13 cellular contexts compared by ENCODE assay signal in genomic region chr17:73230088-73230487, GRCh38. TPM values are rescaled to one million over a fixed set of nuclear protein-coding genes. Genes with fewer than 3 reads are reported as not detected.
DNase-seq lines count a peak whose midpoint lies in the region; ATAC-seq and TF ChIP-seq lines count a peak whose summit lies in the region.
"Had no signal": no experiment of that assay in that cellular context is flagged by ENCODE, and none has a peak within 500 bp of the region (broad histone marks: within the 10 kb centered on the region; RNA-seq: fewer than 3 reads in every experiment).

No MANE protein-coding gene starts in this region.

- H3T11ph ChIP-seq in H9 (ENCODE audit: low read length): no peak overlapping the region

- WGBS in H9 (ENCODE audit: extremely low coverage, insufficient read length, low lambda C conversion rate): no CpG with 5 or more reads among the region's 6 CpGs
- 80 to 88% methylated on average over 6 of the region's 6 CpGs for WGBS in testis, 2 donors

- H3K79me1 ChIP-seq in H9 (ENCODE audit: insufficient read depth, low read depth, low read length, poor library complexity, severe bottlenecking): peaks cover 3% of the 10 kb centered on the region

- H2BK15ac ChIP-seq in H9 (ENCODE audit: low read depth, low read length): no peak overlapping the region

- no peaks in the 10 kb centered on the region for H3K9me3 ChIP-seq in CD8-positive, alpha-beta T cell (ENCODE audit: low read length)
- H3K9me3 ChIP-seq in H9 (ENCODE audit: control insufficient read depth, low read depth, low read length) (no peaks in the 10 kb centered on the region), testis (no peaks in the 10 kb centered on the region)

- peak overlapping the region; percentile 60 for H3K4me3 Mint-ChIP-seq in CD8-positive, alpha-beta T cell
- H3K4me3 Mint-ChIP-seq in H9 (peak overlapping the region; percentile 87 to 98), nephron (peak overlapping the region; percentile 94 to 100 (median 94))
- peak overlapping the region; percentile 39 for H3K4me3 Mint-ChIP-seq in activated naive CD8-positive, alpha-beta T cell treated with anti-CD3 and anti-CD28 coated beads, Interleukin-2, amount 10 ng/mL, durations not matched to agents 7 days and 5 days

- H3K4me2 ChIP-seq in H9 (ENCODE audit: insufficient read depth, insufficient read length, low read length): no peak overlapping the region

- H2BK20ac ChIP-seq in H9 (ENCODE audit: low read depth, low read length, poor library complexity, severe bottlenecking): no peak overlapping the region

- no peak overlapping the region for H3K27ac ChIP-seq in CD8-positive, alpha-beta T cell (ENCODE audit: low read depth, low read length)
- H3K27ac ChIP-seq in H9 (ENCODE audit: insufficient read length, low read depth, low read length) (no peak overlapping the region), testis (no peak overlapping the region)

- H2BK120ac ChIP-seq in H9 (ENCODE audit: low read depth, low read length, poor library complexity, severe bottlenecking): no peak overlapping the region

- no peak overlapping the region for H3K18ac ChIP-seq in H9 (ENCODE audit: insufficient read length, low read depth, low read length)

- H3K4me1 Mint-ChIP-seq in CD8-positive, alpha-beta T cell (ENCODE audit: low read depth): peaks cover 68% of the 10 kb centered on the region
- H3K4me1 Mint-ChIP-seq in H9 (peaks cover 45 to 51% of the 10 kb centered on the region in 2 experiments), nephron (peaks cover 55% of the 10 kb centered on the region)
- peaks cover 57% of the 10 kb centered on the region for H3K4me1 Mint-ChIP-seq in activated naive CD8-positive, alpha-beta T cell treated with anti-CD3 and anti-CD28 coated beads, Interleukin-2, amount 10 ng/mL, durations not matched to agents 7 days and 5 days

- H3K27ac Mint-ChIP-seq in CD8-positive, alpha-beta T cell: no peak overlapping the region
- H3K27ac Mint-ChIP-seq in H9: no peak overlapping the region; a peak in 1 of 7 replicates
- no peak overlapping the region for H3K27ac Mint-ChIP-seq in activated naive CD8-positive, alpha-beta T cell treated with anti-CD3 and anti-CD28 coated beads, Interleukin-2, amount 10 ng/mL, durations not matched to agents 7 days and 5 days
- H3K27ac Mint-ChIP-seq in nephron: no peak overlapping the region

- no peaks in the 10 kb centered on the region for H3K27me3 ChIP-seq in CD8-positive, alpha-beta T cell (ENCODE audit: insufficient read depth, low read length)
- H3K27me3 ChIP-seq in H9 (ENCODE audit: insufficient read depth, low read length) (no peaks in the 10 kb centered on the region), testis (no peaks in the 10 kb centered on the region)

- no peak overlapping the region for H2AK5ac ChIP-seq in H9 (ENCODE audit: insufficient read length, low read length)

- ATAC-seq in CD8-positive, alpha-beta T cell: no peak
- no peak for ATAC-seq in activated naive CD8-positive, alpha-beta T cell treated with anti-CD3 and anti-CD28 coated beads, Interleukin-2, amount 10 ng/mL, durations not matched to agents 7 days and 5 days (ENCODE audit: low read depth)

- H3K27me3 Mint-ChIP-seq in CD8-positive, alpha-beta T cell (ENCODE audit: low read depth): no peaks in the 10 kb centered on the region
- H3K27me3 Mint-ChIP-seq in H9 (ENCODE audit: low read depth) (no peaks in the 10 kb centered on the region), nephron (ENCODE audit: low read depth) (no peaks in the 10 kb centered on the region)
- no peaks in the 10 kb centered on the region for H3K27me3 Mint-ChIP-seq in activated naive CD8-positive, alpha-beta T cell treated with anti-CD3 and anti-CD28 coated beads, Interleukin-2, amount 10 ng/mL, durations not matched to agents 7 days and 5 days

- peaks cover 47% of the 10 kb centered on the region for H3K4me1 ChIP-seq in CD8-positive, alpha-beta T cell (ENCODE audit: insufficient read depth, low read length)
- H3K4me1 ChIP-seq in H9 (ENCODE audit: insufficient read depth, low read length): peaks cover 6% of the 10 kb centered on the region; the same call in 1 of the 2 replicates
- peaks cover 15% of the 10 kb centered on the region for H3K4me1 ChIP-seq in testis

- no peak for TF ChIP-seq POLR2A in testis (IDR thresholded peaks at IDR 0.05)

- H4K8ac ChIP-seq in H9 (replicated peaks; ENCODE audit: insufficient read length, low read depth, low read length): no peak overlapping the region

- H2BK12ac ChIP-seq in H9 (ENCODE audit: insufficient read length, low read depth, low read length): no peak overlapping the region

- TF ChIP-seq CTCF in CD8-positive, alpha-beta T cell (IDR thresholded peaks at IDR 0.05): no peak
- no peak for TF ChIP-seq CTCF in H9 (conservative IDR thresholded peaks at IDR 0.05)
- TF ChIP-seq CTCF in nephron (IDR thresholded peaks at IDR 0.05; ENCODE audit: unreplicated experiment in 3 of 3): no peak
- TF ChIP-seq CTCF in testis (IDR thresholded peaks at IDR 0.05): no peak

- H2AFZ ChIP-seq in H9 (ENCODE audit: low read length): no peak overlapping the region

- H3K4ac ChIP-seq in H9 (ENCODE audit: low read depth, low read length): no peak overlapping the region

- intact Hi-C loops in CD8-positive, alpha-beta T cell (cut with DNase I, micrococcal nuclease): loop anchor here (5.0 kb wide), 3 partner anchors 82 to 503 kb away; partner anchors contain the start of genes CDC42EP4 (in 1 of the 2) and SLC39A11 (in 1 of the 2)
- intact Hi-C loops in testis (cut with DNase I; ENCODE audit: low total_unique reads): no loop called here

- peaks cover 33% of the 10 kb centered on the region for H3K36me3 Mint-ChIP-seq in CD8-positive, alpha-beta T cell
- H3K36me3 Mint-ChIP-seq in H9 (ENCODE audit: insufficient read depth in 1 of 3, low read depth in 3 of 3) (peaks cover 4 to 19% (median 16%) of the 10 kb centered on the region in 3 experiments; a peak in 6 of 7 replicates), nephron (ENCODE audit: low read depth) (peaks cover 6% of the 10 kb centered on the region)
- peaks cover 10% of the 10 kb centered on the region for H3K36me3 Mint-ChIP-seq in activated naive CD8-positive, alpha-beta T cell treated with anti-CD3 and anti-CD28 coated beads, Interleukin-2, amount 10 ng/mL, durations not matched to agents 7 days and 5 days

- no peak overlapping the region for H3K14ac ChIP-seq in H9 (ENCODE audit: insufficient read depth, low read length)

- H4K5ac ChIP-seq in H9 (ENCODE audit: insufficient read length, low read depth, low read length): no peak overlapping the region

- H3K9me3 Mint-ChIP-seq in CD8-positive, alpha-beta T cell: no peaks in the 10 kb centered on the region
- H3K9me3 Mint-ChIP-seq in H9 (no peaks in the 10 kb centered on the region; a peak in 1 of 5 replicates), nephron (no peaks in the 10 kb centered on the region)
- no peaks in the 10 kb centered on the region for H3K9me3 Mint-ChIP-seq in activated naive CD8-positive, alpha-beta T cell treated with anti-CD3 and anti-CD28 coated beads, Interleukin-2, amount 10 ng/mL, durations not matched to agents 7 days and 5 days

- no peak overlapping the region for H3K23ac ChIP-seq in H9 (ENCODE audit: insufficient read length, low read depth, low read length)

- H4K20me1 ChIP-seq in H9 (ENCODE audit: control insufficient read depth, insufficient read depth, insufficient read length): no peaks in the 10 kb centered on the region

- H3K4me3 ChIP-seq in CD8-positive, alpha-beta T cell (ENCODE audit: low read depth, low read length): no peak overlapping the region
- H3K4me3 ChIP-seq in testis: no peak overlapping the region

- POLR2A ChIA-PET in CD8-positive, alpha-beta T cell (lab: Charles Lee): no interaction called here
- POLR2A ChIA-PET in activated naive CD8-positive, alpha-beta T cell treated with anti-CD3 and anti-CD28 coated beads, Interleukin-2, amount 10 ng/mL, durations not matched to agents 7 days and 5 days (lab: Charles Lee): no interaction called here

- no peak overlapping the region for H3K9ac ChIP-seq in H9 (ENCODE audit: extremely low read depth, insufficient read length, low read length)

- H2BK5ac ChIP-seq in H9 (ENCODE audit: insufficient read length, low read length): no peak overlapping the region

- no peak for DNase-seq in CD8-positive, alpha-beta T cell
- DNase-seq in H9 (no peak), testis (no peak), ecto neural progenitor cell (ENCODE audit: low spot score) (no peak), Kasumi-1 (lab: John Stamatoyannopoulos, UW) (no peak)
- no peak for DNase-seq in activated naive CD8-positive, alpha-beta T cell treated with anti-CD3 and anti-CD28 coated beads, Interleukin-2, amount 10 ng/mL, durations not matched to agents 7 days and 5 days
- DNase-seq: aorta, DMS 273 treated with DMSO at 0.1 percent for 48 hours, kidney, small intestine, T-helper 9 cell had no signal

- peaks cover 12% of the 10 kb centered on the region for H3K23me2 ChIP-seq in H9 (ENCODE audit: insufficient read length, low read depth, low read length, poor library complexity, severe bottlenecking)

- H4K91ac ChIP-seq in H9 (ENCODE audit: insufficient read length, low read depth, low read length): no peak overlapping the region

- H3K36me3 ChIP-seq in CD8-positive, alpha-beta T cell (ENCODE audit: insufficient read depth, low read length): no peaks in the 10 kb centered on the region
- no peaks in the 10 kb centered on the region for H3K36me3 ChIP-seq in testis (ENCODE audit: low read depth, missing control alignments)

- CTCF ChIA-PET in CD8-positive, alpha-beta T cell (lab: Charles Lee): no interaction called here

- H3K56ac ChIP-seq in H9 (ENCODE audit: insufficient read length, low read depth, low read length): no peak overlapping the region

- peaks cover 36% of the 10 kb centered on the region for H3K79me2 ChIP-seq in H9 (ENCODE audit: insufficient read depth, low read length)

RNA-seq across cellular contexts. Expression of gene CPSF4L, which starts 31.6 kb away (rescaled TPM):
- total RNA-seq in CD8-positive, alpha-beta T cell: not detected
- not detected in 2 replicates for total RNA-seq in H9 (2021)
- total RNA-seq in activated naive CD8-positive, alpha-beta T cell treated with anti-CD3 and anti-CD28 coated beads, Interleukin-2, amount 10 ng/mL, durations not matched to agents 7 days and 5 days: not detected
- total RNA-seq in testis: under 1 TPM in 1 of 2 donors, not detected in 1; 0.94 TPM
- polyA plus RNA-seq in testis (ENCODE audit: insufficient read depth, low read depth, low replicate concordance): 0.79 TPM
- total RNA-seq: kidney, temporal lobe had no signal
- polyA plus RNA-seq: aorta, small intestine had no signal

RNA-seq across cellular contexts. Expression of gene COG1, which starts 37.2 kb away (rescaled TPM):
- 10 to 100 TPM; 91.3 to 95.6 TPM for total RNA-seq in CD8-positive, alpha-beta T cell
- total RNA-seq in H9 (2021): 23.2 and 26.5 TPM in 2 replicates
- total RNA-seq in activated naive CD8-positive, alpha-beta T cell treated with anti-CD3 and anti-CD28 coated beads, Interleukin-2, amount 10 ng/mL, durations not matched to agents 7 days and 5 days: 10 to 100 TPM; 51.8 to 53.7 TPM
- 10 to 100 TPM; 56.3 to 58.3 TPM for total RNA-seq in testis
- polyA plus RNA-seq in testis (ENCODE audit: insufficient read depth, low read depth, low replicate concordance): 61.8 TPM

Comparison
In these comparisons a context has a peak if more than half of its experiments do, and no peak if none do; other contexts are left out.
1. H3K4me3 Mint-ChIP-seq: peak in every context shown above with its lines; median percentile 94 in nephron; 92 in H9; 60 in CD8-positive, alpha-beta T cell; 39 in activated naive CD8-positive, alpha-beta T cell treated with anti-CD3 and anti-CD28 coated beads, Interleukin-2, amount 10 ng/mL, durations not matched to agents 7 days and 5 days.